10 cellular contexts compared by ENCODE assay signal in genomic region chr11:68374531-68374930, GRCh38.
DNase-seq lines count a peak whose midpoint lies in the region; ATAC-seq and TF ChIP-seq lines count a peak whose summit lies in the region.
"Had no signal": no experiment of that assay in that cellular context is flagged by ENCODE, and none has a peak within 500 bp of the region (broad histone marks: within the 10 kb centered on the region; RNA-seq: fewer than 3 reads in every experiment).

No MANE protein-coding gene starts in this region.

- TF ChIP-seq CTCF in body of pancreas (IDR thresholded peaks at IDR 0.05) (no peak), suprapubic skin (IDR thresholded peaks at IDR 0.05) (no peak)

- H3K9me3 ChIP-seq in HUES6 (ENCODE audit: control insufficient read depth, insufficient read depth, low read depth, low read length), result peaks cover 3% of the 10 kb centered on the region; the same call in 1 of the 2 replicates
- H3K9me3 ChIP-seq in body of pancreas, result no peaks in the 10 kb centered on the region
- H3K9me3 ChIP-seq in muscle layer of colon (ENCODE audit: low read length), result no peaks in the 10 kb centered on the region
- no peaks in the 10 kb centered on the region for H3K9me3 ChIP-seq in suprapubic skin

- no peak for DNase-seq in body of pancreas
- DNase-seq in suprapubic skin (ENCODE audit: low spot score in 2 of 2), result no peak
- DNase-seq in substantia nigra (lab: John Stamatoyannopoulos, UW), result no peak
- DNase-seq in SW 1271 (lab: John Stamatoyannopoulos, UW), result no peak
- DNase-seq: NCI-H446 had no signal

- no peaks in the 10 kb centered on the region for H3K27me3 ChIP-seq in HUES6 (ENCODE audit: control insufficient read depth, insufficient read depth, low read length)
- H3K27me3 ChIP-seq in body of pancreas, result no peaks in the 10 kb centered on the region
- no peaks in the 10 kb centered on the region for H3K27me3 ChIP-seq in muscle layer of colon (ENCODE audit: control insufficient read depth in 1 of 2, insufficient read depth in 2 of 2, low read length in 2 of 2)
- H3K27me3 ChIP-seq in suprapubic skin, result no peaks in the 10 kb centered on the region

- H3K4me3 ChIP-seq in HUES6 (ENCODE audit: low read depth, low read length), result no peak overlapping the region
- no peak overlapping the region for H3K4me3 ChIP-seq in body of pancreas
- peak overlapping the region in 1 of 2 donors; percentile 35 for H3K4me3 ChIP-seq in muscle layer of colon (ENCODE audit: low read depth in 1 of 2, low read length in 2 of 2)
- H3K4me3 ChIP-seq in suprapubic skin, result peak overlapping the region; percentile 11
- H3K4me3 ChIP-seq: lung had no signal

- peaks cover 8% of the 10 kb centered on the region; the same call in 1 of the 2 replicates for H3K4me1 ChIP-seq in HUES6 (ENCODE audit: control insufficient read depth, insufficient read depth, low read length)
- peaks cover 33% of the 10 kb centered on the region for H3K4me1 ChIP-seq in body of pancreas
- H3K4me1 ChIP-seq in muscle layer of colon (ENCODE audit: insufficient read depth, low read length), result peaks cover 60% of the 10 kb centered on the region
- peaks cover 70% of the 10 kb centered on the region for H3K4me1 ChIP-seq in suprapubic skin

- TF ChIP-seq POLR2A in body of pancreas (IDR thresholded peaks at IDR 0.05), result no peak
- TF ChIP-seq POLR2A in suprapubic skin (IDR thresholded peaks at IDR 0.05), result no peak

- ATAC-seq in body of pancreas (no peak), HG02678 (IDR thresholded peaks at IDR 0.05; ENCODE audit: unreplicated experiment) (no peak), GM21528 (IDR thresholded peaks at IDR 0.05; ENCODE audit: low FRiP score, unreplicated experiment) (no peak)

- peaks cover 3% of the 10 kb centered on the region; the same call in 1 of the 2 replicates for H3K36me3 ChIP-seq in HUES6 (ENCODE audit: control insufficient read depth, insufficient read depth, low read length)
- H3K36me3 ChIP-seq in body of pancreas (replicated peaks in 1 of 2; ENCODE audit: insufficient read depth in 1 of 2, low read depth in 2 of 2), result no peaks in the 10 kb centered on the region
- H3K36me3 ChIP-seq in muscle layer of colon (ENCODE audit: insufficient read depth, low read length), result peaks cover 4% of the 10 kb centered on the region
- H3K36me3 ChIP-seq in suprapubic skin, result no peaks in the 10 kb centered on the region

- no peak overlapping the region for H3K9ac ChIP-seq in HUES6 (ENCODE audit: low read length)
- H3K9ac ChIP-seq in muscle layer of colon (ENCODE audit: low read length), result no peak overlapping the region

- intact Hi-C loops in body of pancreas (cut with DNase I), result no loop called here

- TF ChIP-seq EP300 in suprapubic skin (IDR thresholded peaks at IDR 0.05), result no peak

- H3K27ac ChIP-seq in HUES6 (ENCODE audit: low read depth, low read length) (0 out of 2 replicates have a peak overlapping the region, but pooled peaks have one; percentile 74), body of pancreas (peak overlapping the region in 3 of 4 donors; percentile 4 to 62 (median 60)), muscle layer of colon (ENCODE audit: low read depth, low read length) (peak overlapping the region; percentile 86), suprapubic skin (peak overlapping the region; percentile 73), substantia nigra (ENCODE audit: low read depth, low read length, poor library complexity, severe bottlenecking) (no peak overlapping the region)

- 50 to 54% methylated on average over 12 of the region's 12 CpGs for WGBS in body of pancreas, 2 donors
- 61% methylated on average over 12 of the region's 12 CpGs for WGBS in suprapubic skin
